In genomic region chr2:106126295-106126694, GRCh38 we compare ENCODE assay signal across 21 cellular contexts.
DNase-seq lines count a peak whose midpoint lies in the region; ATAC-seq and TF ChIP-seq lines count a peak whose summit lies in the region.
"Had no signal": no experiment of that assay in that cellular context is flagged by ENCODE, and none has a peak within 500 bp of the region (broad histone marks: within the 10 kb centered on the region; RNA-seq: fewer than 3 reads in every experiment).

No MANE protein-coding gene starts in this region.

- no peaks in the 10 kb centered on the region for H3K27me3 Mint-ChIP-seq in activated T-cell treated with anti-CD3 and anti-CD28 coated beads, Interleukin-2, amount 50 U/mL, for 72 hours (ENCODE audit: low read depth)
- H3K27me3 Mint-ChIP-seq in type B pancreatic cell = no peaks in the 10 kb centered on the region
- H3K27me3 Mint-ChIP-seq: CD8-positive, alpha-beta memory T cell; IgD-negative memory B cell had no signal

- peaks cover 0 to 16% of the 10 kb centered on the region in 2 donors for H3K36me3 Mint-ChIP-seq in activated T-cell treated with anti-CD3 and anti-CD28 coated beads, Interleukin-2, amount 50 U/mL, for 72 hours (ENCODE audit: insufficient read depth in 2 of 2)
- H3K36me3 Mint-ChIP-seq in type B pancreatic cell = peaks cover 50% of the 10 kb centered on the region

- ATAC-seq in activated T-cell treated with anti-CD3 and anti-CD28 coated beads, Interleukin-2, amount 50 U/mL, for 72 hours (replicated peaks in 1 of 2) = no peak
- ATAC-seq in HG03025 (IDR thresholded peaks at IDR 0.05; ENCODE audit: low FRiP score, unreplicated experiment) (no peak), GM19467 (IDR thresholded peaks at IDR 0.05; ENCODE audit: unreplicated experiment) (no peak)

- no peak for TF ChIP-seq CTCF in VCaP (conservative IDR thresholded peaks at IDR 0.05)
- TF ChIP-seq CTCF in type B pancreatic cell (conservative IDR thresholded peaks at IDR 0.05) = no peak

- peak overlapping the region; percentile 33; the same call in 1 of the 2 replicates for H3K27ac ChIP-seq in VCaP

- H3K4me3 Mint-ChIP-seq in activated T-cell treated with anti-CD3 and anti-CD28 coated beads, Interleukin-2, amount 50 U/mL, for 72 hours = no peak overlapping the region
- H3K4me3 Mint-ChIP-seq in type B pancreatic cell = no peak overlapping the region
- H3K4me3 Mint-ChIP-seq: CD8-positive, alpha-beta memory T cell; H9; IgD-negative memory B cell had no signal

- no peaks in the 10 kb centered on the region for H3K9me3 Mint-ChIP-seq in activated T-cell treated with anti-CD3 and anti-CD28 coated beads, Interleukin-2, amount 50 U/mL, for 72 hours
- H3K9me3 Mint-ChIP-seq in type B pancreatic cell = no peaks in the 10 kb centered on the region
- H3K9me3 Mint-ChIP-seq: CD8-positive, alpha-beta memory T cell; H9; IgD-negative memory B cell had no signal

- DNase-seq in activated T-cell treated with anti-CD3 and anti-CD28 coated beads, Interleukin-2, amount 50 U/mL, for 72 hours = no peak
- no peak for DNase-seq in activated T-cell treated with anti-CD3 and anti-CD28 coated beads, Interleukin-2, amount 50 U/mL, for 48 hours
- DNase-seq in islet precursor cell (peak; percentile 14), type B pancreatic cell (ENCODE audit: extremely low spot score, unreplicated experiment) (no peak), H4 (ENCODE audit: low spot score) (no peak)
- DNase-seq: BE2C; CD8-positive, alpha-beta memory T cell; DMS79 treated with DMSO at 0.1 percent for 48 hours; H9; Karpas-422; NCI-H1417 treated with DMSO at 0.1 percent for 48 hours; NCI-H187 treated with DMSO at 0.1 percent for 48 hours; NCI-H2227 treated with DMSO at 0.1 percent for 48 hours; NCI-H510A treated with DMSO at 0.1 percent for 48 hours; NCI-H774; OCI-M1; Right ventricle myocardium superior had no signal

- peaks cover 37% of the 10 kb centered on the region for H3K4me1 Mint-ChIP-seq in activated T-cell treated with anti-CD3 and anti-CD28 coated beads, Interleukin-2, amount 50 U/mL, for 72 hours (ENCODE audit: low read depth)
- H3K4me1 Mint-ChIP-seq in type B pancreatic cell (ENCODE audit: unreplicated experiment) = peaks cover 10% of the 10 kb centered on the region
- H3K4me1 Mint-ChIP-seq: IgD-negative memory B cell had no signal

- peak overlapping the region; percentile 7 for H3K27ac Mint-ChIP-seq in activated T-cell treated with anti-CD3 and anti-CD28 coated beads, Interleukin-2, amount 50 U/mL, for 72 hours
- peak overlapping the region; percentile 64 for H3K27ac Mint-ChIP-seq in type B pancreatic cell
- H3K27ac Mint-ChIP-seq: H9, IgD-negative memory B cell had no signal
